Comparison of ENCODE assay signal across 17 cellular contexts in the genomic region with DNA sequence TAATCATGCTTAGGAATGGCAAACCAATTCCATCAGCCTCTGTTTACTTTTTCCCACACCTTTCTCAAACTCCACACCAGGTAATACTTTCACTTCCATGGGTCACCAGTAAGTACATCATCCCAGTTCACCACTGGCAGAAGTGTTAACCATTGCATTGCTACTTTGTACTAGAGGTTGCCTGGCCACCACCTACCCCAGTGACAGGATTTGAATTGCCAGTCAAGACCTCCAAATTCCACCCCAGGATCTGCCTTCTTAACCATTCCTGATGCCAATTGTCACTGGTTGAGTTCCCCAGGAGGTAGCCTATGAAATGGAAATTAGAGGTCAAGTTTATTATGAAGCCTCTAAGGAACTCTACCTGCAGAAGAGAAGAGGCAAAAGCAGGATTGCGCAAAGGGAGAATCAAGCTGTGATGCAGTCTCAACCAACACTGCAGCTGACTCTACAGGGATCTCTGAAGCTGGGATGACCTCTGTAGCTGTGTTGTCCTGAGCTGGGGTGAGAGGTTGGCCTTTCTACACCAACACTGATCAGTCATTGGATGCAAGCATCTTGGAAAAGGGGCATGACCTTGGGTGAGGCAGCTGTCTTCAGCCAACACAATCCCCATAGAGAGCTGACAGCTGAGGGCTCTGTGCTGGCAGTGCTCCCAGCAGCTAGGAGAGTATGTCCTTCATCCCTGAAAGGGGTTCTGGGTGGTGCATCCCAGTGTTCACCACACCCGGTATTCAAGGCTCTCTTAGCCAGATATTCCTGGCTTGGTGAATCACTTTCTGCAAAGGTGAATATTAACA. TPM values are rescaled to one million over a fixed set of nuclear protein-coding genes. Genes with fewer than 3 reads are reported as not detected.
"Had no signal": no experiment of that assay in that cellular context is flagged by ENCODE, and none has a peak within 500 bp of the region (broad histone marks: within the 10 kb centered on the region; RNA-seq: fewer than 3 reads in every experiment).

No MANE protein-coding gene starts in this region.

- H3K4me1 ChIP-seq: breast epithelium, suprapubic skin, transverse colon had no signal

- H3K4me3 ChIP-seq: breast epithelium, suprapubic skin, transverse colon had no signal

- H3K36me3 ChIP-seq: breast epithelium, suprapubic skin, transverse colon, WERI-Rb-1 had no signal

- DNase-seq: activated CD4-positive, alpha-beta T cell treated with anti-CD3 and anti-CD28 coated beads, Interleukin-2, amount 50 U/mL, for 48 hours; activated gamma-delta T cell; dermis blood vessel endothelial cell; hypothalamus; mammary epithelial cell; midbrain; retina; small intestine; stimulated activated CD4-positive, alpha-beta T cell treated with anti-CD3 and anti-CD28 coated beads, Interleukin-15, amount 100 ng/mL, for 24 hours; stimulated activated CD4-positive, alpha-beta T cell treated with anti-CD3 and anti-CD28 coated beads, Interleukin-2, amount 100 ng/mL, for 48 hours; stimulated activated naive CD8-positive, alpha-beta T cell treated with anti-CD3 and anti-CD28 coated beads, Interleukin-15, amount 100 ng/mL, for 72 hours; transverse colon; WERI-Rb-1 had no signal

- ATAC-seq: left lobe of liver; stimulated activated naive CD8-positive, alpha-beta T cell treated with anti-CD3 and anti-CD28 coated beads, Interleukin-15, amount 100 ng/mL, for 72 hours had no signal

- H3K27me3 ChIP-seq: breast epithelium, suprapubic skin, transverse colon had no signal

- FAIRE-seq: small intestine had no signal

- H3K27ac ChIP-seq: breast epithelium, suprapubic skin, transverse colon, WERI-Rb-1 had no signal

- H3K9me3 ChIP-seq: breast epithelium, suprapubic skin, transverse colon had no signal

RNA-seq across cellular contexts. Expression of gene HMGA2, which starts 37.0 kb away (rescaled TPM):
- total RNA-seq: T-helper 1 cell treated with Interleukin-12 subunit alpha and Interleukin-12 subunit beta and Interleukin-4 antibody, amounts not matched to agents 30 ng/mL and 1 ng/mL, for 36 hours had no signal
